12 cellular contexts compared by ENCODE assay signal in genomic region chr17:55161935-55162555, GRCh38.
DNase-seq lines count a peak whose midpoint lies in the region; ATAC-seq lines count a peak whose summit lies in the region.
"Had no signal": no experiment of that assay in that cellular context is flagged by ENCODE, and none has a peak within 500 bp of the region (broad histone marks: within the 10 kb centered on the region; RNA-seq: fewer than 3 reads in every experiment).

No MANE protein-coding gene starts in this region.

- no peak for ATAC-seq in GM21529 (IDR thresholded peaks at IDR 0.05; ENCODE audit: unreplicated experiment)

- peak; percentile 93 for DNase-seq in EH (ENCODE audit: low read depth)
- peak; percentile 69 for DNase-seq in NCI-H226
- DNase-seq in dedifferentiated amniotic fluid mesenchymal stem cell (ENCODE audit: extremely low spot score): peak; percentile 36
- DNase-seq in non-pigmented ciliary epithelial cell (ENCODE audit: low read depth): peak; percentile 82
- no peak for DNase-seq in superior temporal gyrus (ENCODE audit: extremely low spot score)
- no peak for DNase-seq in D341Med (ENCODE audit: low spot score)
- no peak for DNase-seq in islet precursor cell
- DNase-seq: activated CD4-positive, alpha-beta T cell treated with anti-CD3 and anti-CD28 coated beads for 4 hours; activated naive CD4-positive, alpha-beta T cell treated with Interleukin-2 at 50 U/mL for 16 hours; left ventricle myocardium inferior; NCI-H2107 had no signal

Comparison
In these comparisons a context has a peak if more than half of its experiments do, and no peak if none do; other contexts are left out.
1. DNase-seq: peak in EH (single experiment), NCI-H226 (single experiment), dedifferentiated amniotic fluid mesenchymal stem cell (single experiment) and non-pigmented ciliary epithelial cell (single experiment); none in superior temporal gyrus (single experiment), D341Med (single experiment) and islet precursor cell (single experiment).